ENCODE assay signal across 1 cellular context in genomic region chr13:71254384-71254783, GRCh38.
TF ChIP-seq lines count a peak whose summit lies in the region.

No MANE protein-coding gene starts in this region.

TF ChIP-seq in HepG2, 621 proteins besides CTCF, POLR2A, EP300 and RAD21 (continued from another document):
- TF ChIP-seq ZNF276 (CRISPR knock-in tag; IDR thresholded peaks at IDR 0.05; ENCODE audit: low read depth): no peak
- no peak for TF ChIP-seq FOXP4 (CRISPR knock-in tag; IDR thresholded peaks at IDR 0.05)
- no peak for TF ChIP-seq ZKSCAN8 (CRISPR knock-in tag; IDR thresholded peaks at IDR 0.05; ENCODE audit: borderline replicate concordance)
- TF ChIP-seq KMT2B (CRISPR knock-in tag; IDR thresholded peaks at IDR 0.05): no peak
- no peak for TF ChIP-seq MEF2D (CRISPR knock-in tag; IDR thresholded peaks at IDR 0.05)
- no peak for TF ChIP-seq ZNF326 (CRISPR knock-in tag; IDR thresholded peaks at IDR 0.05; ENCODE audit: borderline replicate concordance)
- no peak for TF ChIP-seq TP53 (CRISPR knock-in tag; conservative IDR thresholded peaks at IDR 0.05)
- TF ChIP-seq HBP1 (CRISPR knock-in tag; IDR thresholded peaks at IDR 0.05; ENCODE audit: low read depth): no peak
- TF ChIP-seq ATM (IDR thresholded peaks at IDR 0.05; ENCODE audit: borderline replicate concordance): no peak
- TF ChIP-seq ZNF12 (CRISPR knock-in tag; IDR thresholded peaks at IDR 0.05): no peak
- no peak for TF ChIP-seq MEIS1 (CRISPR knock-in tag; IDR thresholded peaks at IDR 0.05; ENCODE audit: borderline replicate concordance)
- no peak for TF ChIP-seq ZNF264 (CRISPR knock-in tag; IDR thresholded peaks at IDR 0.05)
- TF ChIP-seq ZBTB7B (CRISPR knock-in tag; IDR thresholded peaks at IDR 0.05): no peak
- TF ChIP-seq SMARCE1 (IDR thresholded peaks at IDR 0.05; ENCODE audit: borderline replicate concordance): no peak
